8 cellular contexts compared by ENCODE assay signal in the genomic region with DNA sequence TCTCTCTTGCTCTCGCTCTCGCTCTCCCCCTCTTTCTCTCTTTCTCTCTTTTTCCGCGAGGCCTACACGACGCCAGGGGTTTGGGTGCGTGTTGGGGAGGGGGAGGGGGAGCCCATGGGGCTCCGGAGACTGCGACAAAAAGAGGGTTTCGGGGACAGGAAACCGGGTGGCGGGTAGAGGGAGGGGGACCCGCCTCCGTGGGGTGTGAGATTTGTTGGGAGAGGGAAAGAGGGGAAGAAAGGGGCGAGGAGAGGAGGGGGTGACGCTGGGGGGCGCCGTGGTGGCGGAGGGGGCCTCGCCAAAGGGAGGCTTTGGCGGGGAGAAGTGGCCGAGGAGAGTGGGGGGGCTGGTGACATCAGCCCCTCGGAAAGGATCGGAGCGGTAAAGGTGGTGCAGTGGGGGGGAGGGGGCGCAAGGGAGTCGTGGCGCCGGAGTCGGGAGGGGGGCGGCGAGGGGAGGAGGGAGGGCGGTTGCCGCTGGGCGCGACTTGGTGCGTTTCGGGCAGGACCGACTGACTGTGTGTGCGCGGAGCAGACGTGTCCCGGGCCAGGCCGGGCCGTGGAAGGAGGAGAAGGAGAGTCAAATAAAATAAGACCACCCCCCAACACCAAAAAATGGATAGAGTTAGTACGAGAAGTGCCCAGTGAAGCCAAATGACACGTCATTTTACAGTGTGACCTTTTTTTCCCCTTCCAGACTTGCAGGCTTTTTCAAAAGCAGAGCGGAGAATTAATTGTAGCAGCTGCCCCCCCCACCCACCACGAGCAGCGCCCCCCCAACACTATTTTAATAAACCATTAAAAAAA. TPM values are rescaled to one million over a fixed set of nuclear protein-coding genes. Genes with fewer than 3 reads are reported as not detected.
DNase-seq lines count a peak whose midpoint lies in the region; ATAC-seq, FAIRE-seq and TF ChIP-seq lines count a peak whose summit lies in the region.

No MANE protein-coding gene starts in this region.

- H3K79me2 ChIP-seq in OCI-LY7 (ENCODE audit: insufficient read depth, low read depth, low read length): peaks cover 73% of the 10 kb centered on the region

- H3K9me2 ChIP-seq in OCI-LY7 (ENCODE audit: insufficient read depth, low read length): no peaks in the 10 kb centered on the region

- CTCF ChIA-PET in OCI-LY7 (lab: Charles Lee; ENCODE audit: unreplicated experiment): no interaction called here

- peaks cover 27 to 59% (median 51%) of the 10 kb centered on the region in 4 donors for H3K4me1 Mint-ChIP-seq in naive thymus-derived CD8-positive, alpha-beta T cell
- peaks cover 58% of the 10 kb centered on the region for H3K4me1 Mint-ChIP-seq in stimulated activated naive CD8-positive, alpha-beta T cell treated with anti-CD3 and anti-CD28 coated beads, Interleukin-15, Interleukin-2, amounts not matched to agents 100 ng/mL and 50 ng/mL, for 24 hours (ENCODE audit: low read depth)

- H3K4me1 ChIP-seq in OCI-LY7 (ENCODE audit: insufficient read depth, low read length, poor library complexity, severe bottlenecking): peaks cover 43% of the 10 kb centered on the region

- peak; percentile 16 to 34 for ATAC-seq in naive thymus-derived CD8-positive, alpha-beta T cell
- no peak for ATAC-seq in GM19452 (IDR thresholded peaks at IDR 0.05; ENCODE audit: unreplicated experiment)

- H3K4me3 ChIP-seq in OCI-LY7 (ENCODE audit: low read depth, low read length, poor library complexity, severe bottlenecking): peak overlapping the region; percentile 90

- H3K36me3 Mint-ChIP-seq in naive thymus-derived CD8-positive, alpha-beta T cell: peaks cover 0 to 26% (median 3%) of the 10 kb centered on the region in 3 donors
- H3K36me3 Mint-ChIP-seq in stimulated activated naive CD8-positive, alpha-beta T cell treated with anti-CD3 and anti-CD28 coated beads, Interleukin-15, Interleukin-2, amounts not matched to agents 100 ng/mL and 50 ng/mL, for 24 hours (ENCODE audit: low read depth): peaks cover 43% of the 10 kb centered on the region

- peak; percentile 62 for TF ChIP-seq CTCF in OCI-LY7 (conservative IDR thresholded peaks at IDR 0.05; ENCODE audit: low read length)

- peak; percentile 67 for DNase-seq in EH (ENCODE audit: low read depth)
- DNase-seq in HTR-8/SVneo (ENCODE audit: insufficient read length, low spot score): peak; percentile 96
- peak; percentile 84 for DNase-seq in OCI-LY7 (ENCODE audit: low spot score)
- peak; percentile 59 for DNase-seq in activated T-helper 1 cell treated with Interleukin-2 at 50 U/mL for 16 hours (ENCODE audit: low read depth)
- DNase-seq in fibroblast of gingiva (ENCODE audit: low read depth): peak; percentile 63
- DNase-seq in naive thymus-derived CD8-positive, alpha-beta T cell: peak; percentile 63 to 90 (median 74)

- peak overlapping the region; percentile 94 to 99 (median 98) for H3K27ac Mint-ChIP-seq in naive thymus-derived CD8-positive, alpha-beta T cell
- H3K27ac Mint-ChIP-seq in stimulated activated naive CD8-positive, alpha-beta T cell treated with anti-CD3 and anti-CD28 coated beads, Interleukin-15, Interleukin-2, amounts not matched to agents 100 ng/mL and 50 ng/mL, for 24 hours: peak overlapping the region; percentile 97

- H3K27ac ChIP-seq in OCI-LY7 (ENCODE audit: low read depth, low read length, poor library complexity, severe bottlenecking): peak overlapping the region; percentile 91

- peak; percentile 99 for FAIRE-seq in HTR-8/SVneo (lab: Jason Lieb, UNC)

- POLR2A ChIA-PET in OCI-LY7 (lab: Charles Lee): no interaction called here
- POLR2A ChIA-PET in naive thymus-derived CD8-positive, alpha-beta T cell (lab: Charles Lee): interaction anchor here (0.6 to 4.8 kb wide), 12 partner anchors 11 to 256 kb away, joined by 3 to 72 read pairs (median 4); a partner anchor contains a TSS

- no peaks in the 10 kb centered on the region for H3K9me3 ChIP-seq in OCI-LY7 (ENCODE audit: low read length)

- H3K4me3 Mint-ChIP-seq in naive thymus-derived CD8-positive, alpha-beta T cell: peak overlapping the region; percentile 91 to 98 (median 94)
- H3K4me3 Mint-ChIP-seq in stimulated activated naive CD8-positive, alpha-beta T cell treated with anti-CD3 and anti-CD28 coated beads, Interleukin-15, Interleukin-2, amounts not matched to agents 100 ng/mL and 50 ng/mL, for 24 hours: peak overlapping the region; percentile 94

- H4K20me1 ChIP-seq in OCI-LY7 (ENCODE audit: insufficient read depth, low read length): peaks cover 36% of the 10 kb centered on the region

- 0 out of 2 replicates have a peak overlapping the region, but pooled peaks have one; percentile 28 for H2AFZ ChIP-seq in OCI-LY7 (ENCODE audit: low read length)

- H3K9me3 Mint-ChIP-seq in naive thymus-derived CD8-positive, alpha-beta T cell: no peaks in the 10 kb centered on the region
- no peaks in the 10 kb centered on the region for H3K9me3 Mint-ChIP-seq in stimulated activated naive CD8-positive, alpha-beta T cell treated with anti-CD3 and anti-CD28 coated beads, Interleukin-15, Interleukin-2, amounts not matched to agents 100 ng/mL and 50 ng/mL, for 24 hours

- intact Hi-C loops in OCI-LY7 (cut with micrococcal nuclease; ENCODE audit: unreplicated experiment): loop anchor here (1.0 to 5.0 kb wide), 6 partner anchors 15 to 275 kb away; a partner anchor contains a TSS

- peaks cover 41% of the 10 kb centered on the region for H3K36me3 ChIP-seq in OCI-LY7 (ENCODE audit: insufficient read depth, low read length)

- peak overlapping the region; percentile 95 for H3K4me2 ChIP-seq in OCI-LY7 (ENCODE audit: low read length)

- no TSS peak for BruUV-seq in OCI-LY7 (replicated peaks; lab: Mats Ljungman, UMichigan)

- no peaks in the 10 kb centered on the region for H3K27me3 Mint-ChIP-seq in naive thymus-derived CD8-positive, alpha-beta T cell
- H3K27me3 Mint-ChIP-seq in stimulated activated naive CD8-positive, alpha-beta T cell treated with anti-CD3 and anti-CD28 coated beads, Interleukin-15, Interleukin-2, amounts not matched to agents 100 ng/mL and 50 ng/mL, for 24 hours: no peaks in the 10 kb centered on the region

RNA-seq across cellular contexts. Expression of a gene that starts 39.8 kb away (rescaled TPM):
- total RNA-seq in OCI-LY7 (2014; rRNA removed; shearing (Covaris generic)): 546 and 638 TPM in 2 replicates
- total RNA-seq in OCI-LY7 (2022): 913 and 950 TPM in 2 replicates
- 100 to 1,000 TPM; 695 to 756 TPM for total RNA-seq in naive thymus-derived CD8-positive, alpha-beta T cell
- polyA plus RNA-seq in naive thymus-derived CD8-positive, alpha-beta T cell: 100 to 1,000 TPM; 155 to 247 (median 169) TPM

RNA-seq across cellular contexts. Expression of a gene that starts 41.6 kb away (rescaled TPM):
- total RNA-seq in OCI-LY7 (2014; rRNA removed; shearing (Covaris generic)): 6.5 and 7.7 TPM in 2 replicates
- total RNA-seq in OCI-LY7 (2022): 11.6 and 11.7 TPM in 2 replicates
- 1 to 10 TPM; 1.3 TPM for total RNA-seq in naive thymus-derived CD8-positive, alpha-beta T cell
- under 1 TPM in 1 of 3 donors, not detected in 2; 0.14 TPM for polyA plus RNA-seq in naive thymus-derived CD8-positive, alpha-beta T cell
